Comparison of ENCODE assay signal across 8 cellular contexts in the genomic region with DNA sequence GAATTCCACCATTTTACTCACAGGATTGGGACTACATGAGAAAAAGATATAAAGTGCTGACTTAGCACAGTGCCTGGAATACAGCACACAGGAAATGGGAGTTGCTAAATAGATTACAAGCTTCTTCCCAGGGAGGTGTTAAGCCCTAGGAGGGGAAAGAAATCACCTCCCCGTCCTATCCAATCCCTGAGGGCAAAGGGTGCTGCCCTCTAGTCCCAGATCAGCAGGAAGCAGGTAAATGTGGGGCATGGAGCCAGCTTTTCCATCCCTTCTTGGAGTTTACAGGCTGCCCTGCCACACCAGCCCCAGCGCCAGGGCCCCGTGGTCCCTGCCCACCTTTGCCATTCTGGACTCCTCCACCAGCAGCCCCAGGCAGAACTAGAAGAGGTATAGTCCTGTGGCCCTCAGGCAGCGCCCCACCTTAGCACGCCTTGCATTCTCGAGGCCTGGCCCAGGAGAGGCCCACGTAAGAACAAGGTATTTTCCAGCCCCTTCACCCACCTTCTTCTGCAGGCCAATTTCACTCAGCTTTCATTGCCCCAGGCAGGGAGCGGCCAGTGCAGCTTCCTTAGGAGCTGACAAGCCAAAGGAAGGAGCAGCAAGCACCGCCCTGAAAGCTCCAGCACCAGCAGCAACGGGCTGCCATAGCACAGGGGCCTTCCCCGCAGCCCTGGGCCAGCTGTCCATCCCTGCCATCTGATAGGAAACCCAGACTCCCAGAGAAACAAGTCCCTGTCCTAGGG. TPM values are rescaled to one million over a fixed set of nuclear protein-coding genes. Genes with fewer than 3 reads are reported as not detected.
DNase-seq lines count a peak whose midpoint lies in the region; TF ChIP-seq lines count a peak whose summit lies in the region.

No MANE protein-coding gene starts in this region.

- H2AFZ ChIP-seq in osteoblast (ENCODE audit: low read length) = no peak overlapping the region

- H3K4me3 ChIP-seq in epithelial cell of esophagus (ENCODE audit: low read length) (no peak overlapping the region), osteoblast (ENCODE audit: insufficient read depth, low read length) (peak overlapping the region; percentile 27)

- TF ChIP-seq CTCF in RWPE1 (conservative IDR thresholded peaks at IDR 0.05; ENCODE audit: low read depth) (0 out of 2 replicates have a peak, but pooled peaks have one; percentile 10), epithelial cell of esophagus (IDR thresholded peaks at IDR 0.05; ENCODE audit: insufficient read depth, low read depth, low read length, missing control alignments) (no peak), osteoblast (IDR thresholded peaks at IDR 0.05; ENCODE audit: extremely low read depth, low read depth, low read length) (no peak)

- H4K20me1 ChIP-seq in osteoblast (ENCODE audit: insufficient read depth, low read length) = peaks cover 36% of the 10 kb centered on the region

- no peaks in the 10 kb centered on the region for H3K9me3 ChIP-seq in osteoblast (ENCODE audit: low read depth, low read length)

- peaks cover 83% of the 10 kb centered on the region for H3K4me1 ChIP-seq in osteoblast (ENCODE audit: insufficient read depth, low read length)

- CTCF ChIA-PET in RWPE1 (lab: Yijun Ruan, JAX) = interaction anchor here (0.6 to 6.4 kb wide), 10 partner anchors 9 to 84 kb away, joined by 3 to 142 read pairs (median 11); partner anchors contain the start of genes PXN and RPLP0

- H3K27me3 ChIP-seq in osteoblast (ENCODE audit: insufficient read depth, low read length) = no peaks in the 10 kb centered on the region

- DNase-seq in Daoy (ENCODE audit: low read depth) (peak; percentile 67), RWPE1 (ENCODE audit: low spot score) (peak; percentile 56), epithelial cell of esophagus (ENCODE audit: low read depth) (peak; percentile 73), osteoblast (ENCODE audit: insufficient read length, low spot score, missing footprints) (peak; percentile 84), nucleus accumbens (lab: John Stamatoyannopoulos, UW) (no peak), Kasumi-1 (lab: John Stamatoyannopoulos, UW) (no peak), midbrain (lab: John Stamatoyannopoulos, UW) (no peak), inferior parietal cortex (ENCODE audit: extremely low spot score) (no peak)

- POLR2A ChIA-PET in RWPE1 (lab: Yijun Ruan, JAX; ENCODE audit: low non-redundant PET) = interaction anchor here (0.6 to 5.1 kb wide), 7 partner anchors 10 to 64 kb away, joined by 3 to 64 read pairs (median 4); partner anchors contain the start of genes PXN, RNU4-1, RNU4-2 and RPLP0

- peaks cover 18% of the 10 kb centered on the region for H3K36me3 ChIP-seq in osteoblast (ENCODE audit: insufficient read depth, low read length)

- H3K79me2 ChIP-seq in osteoblast (ENCODE audit: insufficient read depth, low read length) = peaks cover 88% of the 10 kb centered on the region

- H3K4me2 ChIP-seq in osteoblast (ENCODE audit: insufficient read depth, low read length) = peak overlapping the region; percentile 70

- H3K27ac ChIP-seq in RWPE1 (peak overlapping the region; percentile 100), osteoblast (ENCODE audit: low read depth, low read length) (peak overlapping the region; percentile 97)

RNA-seq across cellular contexts. Expression of gene RPLP0, which starts 28.8 kb away (rescaled TPM):
- 3,089 and 3,166 TPM in 2 replicates for total RNA-seq in Daoy (2014; rRNA removed; shearing (Covaris generic))
- 2,042 and 2,075 TPM in 2 replicates for total RNA-seq in osteoblast

RNA-seq across cellular contexts. Expression of gene GCN1, which starts 35.2 kb away (rescaled TPM):
- total RNA-seq in Daoy (2014; rRNA removed; shearing (Covaris generic)) = 106 and 117 TPM in 2 replicates
- total RNA-seq in osteoblast = 103 and 143 TPM in 2 replicates

RNA-seq across cellular contexts. Expression of gene PXN, which starts 35.8 kb away (rescaled TPM):
- total RNA-seq in Daoy (2014; rRNA removed; shearing (Covaris generic)) = 57.8 and 61.8 TPM in 2 replicates
- 41.6 and 46.3 TPM in 2 replicates for total RNA-seq in osteoblast

Comparison
In these comparisons a context has a peak if more than half of its experiments do, and no peak if none do; other contexts are left out.
1. DNase-seq: peak in Daoy (single experiment), RWPE1 (single experiment), epithelial cell of esophagus (single experiment) and osteoblast (single experiment); none in nucleus accumbens (0 of 56), Kasumi-1 (0 of 2), midbrain (single experiment) and inferior parietal cortex (single experiment).